Comparison of ENCODE assay signal across 1 cellular context in genomic region chr2:854460-854859, GRCh38.
TF ChIP-seq lines count a peak whose summit lies in the region.

No MANE protein-coding gene starts in this region.

TF ChIP-seq in GM23338, 12 proteins besides CTCF, POLR2A, EP300 and RAD21 (continued from another document):
- TF ChIP-seq, protein P1, sequence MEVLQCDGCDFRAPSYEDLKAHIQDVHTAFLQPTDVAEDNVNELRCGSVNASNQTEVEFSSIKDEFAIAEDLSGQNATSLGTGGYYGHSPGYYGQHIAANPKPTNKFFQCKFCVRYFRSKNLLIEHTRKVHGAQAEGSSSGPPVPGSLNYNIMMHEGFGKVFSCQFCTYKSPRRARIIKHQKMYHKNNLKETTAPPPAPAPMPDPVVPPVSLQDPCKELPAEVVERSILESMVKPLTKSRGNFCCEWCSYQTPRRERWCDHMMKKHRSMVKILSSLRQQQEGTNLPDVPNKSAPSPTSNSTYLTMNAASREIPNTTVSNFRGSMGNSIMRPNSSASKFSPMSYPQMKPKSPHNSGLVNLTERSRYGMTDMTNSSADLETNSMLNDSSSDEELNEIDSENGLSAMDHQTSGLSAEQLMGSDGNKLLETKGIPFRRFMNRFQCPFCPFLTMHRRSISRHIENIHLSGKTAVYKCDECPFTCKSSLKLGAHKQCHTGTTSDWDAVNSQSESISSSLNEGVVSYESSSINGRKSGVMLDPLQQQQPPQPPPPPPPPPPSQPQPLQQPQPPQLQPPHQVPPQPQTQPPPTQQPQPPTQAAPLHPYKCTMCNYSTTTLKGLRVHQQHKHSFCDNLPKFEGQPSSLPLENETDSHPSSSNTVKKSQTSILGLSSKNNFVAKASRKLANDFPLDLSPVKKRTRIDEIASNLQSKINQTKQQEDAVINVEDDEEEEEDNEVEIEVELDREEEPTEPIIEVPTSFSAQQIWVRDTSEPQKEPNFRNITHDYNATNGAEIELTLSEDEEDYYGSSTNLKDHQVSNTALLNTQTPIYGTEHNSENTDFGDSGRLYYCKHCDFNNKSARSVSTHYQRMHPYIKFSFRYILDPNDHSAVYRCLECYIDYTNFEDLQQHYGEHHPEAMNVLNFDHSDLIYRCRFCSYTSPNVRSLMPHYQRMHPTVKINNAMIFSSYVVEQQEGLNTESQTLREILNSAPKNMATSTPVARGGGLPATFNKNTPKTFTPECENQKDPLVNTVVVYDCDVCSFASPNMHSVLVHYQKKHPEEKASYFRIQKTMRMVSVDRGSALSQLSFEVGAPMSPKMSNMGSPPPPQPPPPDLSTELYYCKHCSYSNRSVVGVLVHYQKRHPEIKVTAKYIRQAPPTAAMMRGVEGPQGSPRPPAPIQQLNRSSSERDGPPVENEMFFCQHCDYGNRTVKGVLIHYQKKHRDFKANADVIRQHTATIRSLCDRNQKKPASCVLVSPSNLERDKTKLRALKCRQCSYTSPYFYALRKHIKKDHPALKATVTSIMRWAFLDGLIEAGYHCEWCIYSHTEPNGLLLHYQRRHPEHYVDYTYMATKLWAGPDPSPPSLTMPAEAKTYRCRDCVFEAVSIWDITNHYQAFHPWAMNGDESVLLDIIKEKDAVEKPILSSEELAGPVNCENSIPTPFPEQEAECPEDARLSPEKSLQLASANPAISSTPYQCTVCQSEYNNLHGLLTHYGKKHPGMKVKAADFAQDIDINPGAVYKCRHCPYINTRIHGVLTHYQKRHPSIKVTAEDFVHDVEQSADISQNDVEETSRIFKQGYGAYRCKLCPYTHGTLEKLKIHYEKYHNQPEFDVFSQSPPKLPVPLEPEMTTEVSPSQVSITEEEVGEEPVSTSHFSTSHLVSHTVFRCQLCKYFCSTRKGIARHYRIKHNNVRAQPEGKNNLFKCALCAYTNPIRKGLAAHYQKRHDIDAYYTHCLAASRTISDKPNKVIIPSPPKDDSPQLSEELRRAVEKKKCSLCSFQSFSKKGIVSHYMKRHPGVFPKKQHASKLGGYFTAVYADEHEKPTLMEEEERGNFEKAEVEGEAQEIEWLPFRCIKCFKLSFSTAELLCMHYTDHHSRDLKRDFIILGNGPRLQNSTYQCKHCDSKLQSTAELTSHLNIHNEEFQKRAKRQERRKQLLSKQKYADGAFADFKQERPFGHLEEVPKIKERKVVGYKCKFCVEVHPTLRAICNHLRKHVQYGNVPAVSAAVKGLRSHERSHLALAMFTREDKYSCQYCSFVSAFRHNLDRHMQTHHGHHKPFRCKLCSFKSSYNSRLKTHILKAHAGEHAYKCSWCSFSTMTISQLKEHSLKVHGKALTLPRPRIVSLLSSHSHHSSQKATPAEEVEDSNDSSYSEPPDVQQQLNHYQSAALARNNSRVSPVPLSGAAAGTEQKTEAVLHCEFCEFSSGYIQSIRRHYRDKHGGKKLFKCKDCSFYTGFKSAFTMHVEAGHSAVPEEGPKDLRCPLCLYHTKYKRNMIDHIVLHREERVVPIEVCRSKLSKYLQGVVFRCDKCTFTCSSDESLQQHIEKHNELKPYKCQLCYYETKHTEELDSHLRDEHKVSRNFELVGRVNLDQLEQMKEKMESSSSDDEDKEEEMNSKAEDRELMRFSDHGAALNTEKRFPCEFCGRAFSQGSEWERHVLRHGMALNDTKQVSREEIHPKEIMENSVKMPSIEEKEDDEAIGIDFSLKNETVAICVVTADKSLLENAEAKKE (CRISPR knock-in tag; IDR thresholded peaks at IDR 0.05) = no peak
- no peak for TF ChIP-seq ZNF331 (CRISPR knock-in tag; IDR thresholded peaks at IDR 0.05; ENCODE audit: low read depth)
- no peak for TF ChIP-seq EZH2 (IDR thresholded peaks at IDR 0.05; ENCODE audit: low read depth, unreplicated experiment)
- no peak for TF ChIP-seq JUNB (IDR thresholded peaks at IDR 0.05; ENCODE audit: unreplicated experiment)
- TF ChIP-seq, protein P2, sequence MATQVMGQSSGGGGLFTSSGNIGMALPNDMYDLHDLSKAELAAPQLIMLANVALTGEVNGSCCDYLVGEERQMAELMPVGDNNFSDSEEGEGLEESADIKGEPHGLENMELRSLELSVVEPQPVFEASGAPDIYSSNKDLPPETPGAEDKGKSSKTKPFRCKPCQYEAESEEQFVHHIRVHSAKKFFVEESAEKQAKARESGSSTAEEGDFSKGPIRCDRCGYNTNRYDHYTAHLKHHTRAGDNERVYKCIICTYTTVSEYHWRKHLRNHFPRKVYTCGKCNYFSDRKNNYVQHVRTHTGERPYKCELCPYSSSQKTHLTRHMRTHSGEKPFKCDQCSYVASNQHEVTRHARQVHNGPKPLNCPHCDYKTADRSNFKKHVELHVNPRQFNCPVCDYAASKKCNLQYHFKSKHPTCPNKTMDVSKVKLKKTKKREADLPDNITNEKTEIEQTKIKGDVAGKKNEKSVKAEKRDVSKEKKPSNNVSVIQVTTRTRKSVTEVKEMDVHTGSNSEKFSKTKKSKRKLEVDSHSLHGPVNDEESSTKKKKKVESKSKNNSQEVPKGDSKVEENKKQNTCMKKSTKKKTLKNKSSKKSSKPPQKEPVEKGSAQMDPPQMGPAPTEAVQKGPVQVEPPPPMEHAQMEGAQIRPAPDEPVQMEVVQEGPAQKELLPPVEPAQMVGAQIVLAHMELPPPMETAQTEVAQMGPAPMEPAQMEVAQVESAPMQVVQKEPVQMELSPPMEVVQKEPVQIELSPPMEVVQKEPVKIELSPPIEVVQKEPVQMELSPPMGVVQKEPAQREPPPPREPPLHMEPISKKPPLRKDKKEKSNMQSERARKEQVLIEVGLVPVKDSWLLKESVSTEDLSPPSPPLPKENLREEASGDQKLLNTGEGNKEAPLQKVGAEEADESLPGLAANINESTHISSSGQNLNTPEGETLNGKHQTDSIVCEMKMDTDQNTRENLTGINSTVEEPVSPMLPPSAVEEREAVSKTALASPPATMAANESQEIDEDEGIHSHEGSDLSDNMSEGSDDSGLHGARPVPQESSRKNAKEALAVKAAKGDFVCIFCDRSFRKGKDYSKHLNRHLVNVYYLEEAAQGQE (IDR thresholded peaks at IDR 0.05; ENCODE audit: unreplicated experiment) = no peak
- TF ChIP-seq EZH2phosphoT487 (IDR thresholded peaks at IDR 0.05; ENCODE audit: unreplicated experiment) = no peak
- no peak for TF ChIP-seq ZNF114 (CRISPR knock-in tag; IDR thresholded peaks at IDR 0.05)
- TF ChIP-seq ETS1 (IDR thresholded peaks at IDR 0.05) = no peak
- TF ChIP-seq NANOG (IDR thresholded peaks at IDR 0.05; ENCODE audit: borderline replicate concordance) = no peak
